ENCODE assay signal across 10 cellular contexts in genomic region chr19:7605490-7606222, GRCh38. TPM values are rescaled to one million over a fixed set of nuclear protein-coding genes. Genes with fewer than 3 reads are reported as not detected.
DNase-seq lines count a peak whose midpoint lies in the region; ATAC-seq lines count a peak whose summit lies in the region.
"Had no signal": no experiment of that assay in that cellular context is flagged by ENCODE, and none has a peak within 500 bp of the region (broad histone marks: within the 10 kb centered on the region; RNA-seq: fewer than 3 reads in every experiment).

No MANE protein-coding gene starts in this region.

- H4K8ac ChIP-seq in neuronal stem cell (ENCODE audit: low read depth, low read length): no peak overlapping the region

- ATAC-seq in HG03196 (IDR thresholded peaks at IDR 0.05; ENCODE audit: unreplicated experiment) (no peak), HG02970 (IDR thresholded peaks at IDR 0.05; ENCODE audit: low FRiP score, unreplicated experiment) (no peak), GM18867 (IDR thresholded peaks at IDR 0.05; ENCODE audit: unreplicated experiment) (no peak)

- no peaks in the 10 kb centered on the region for H3K27me3 ChIP-seq in neuronal stem cell (ENCODE audit: control insufficient read depth in 3 of 3, insufficient read depth in 3 of 3, low read depth in 1 of 3, low read length in 3 of 3)

- no peak overlapping the region for H2BK120ac ChIP-seq in neuronal stem cell (ENCODE audit: low read depth, low read length)

- no peak overlapping the region for H3K4ac ChIP-seq in neuronal stem cell (ENCODE audit: low read length)

- no CpG with 5 or more reads among the region's 14 CpGs for WGBS in neuronal stem cell (ENCODE audit: extremely low coverage in 2 of 2, insufficient read length in 2 of 2, insufficient replicate concordance in 1 of 2), 2 donors

- H3K4me2 ChIP-seq in neuronal stem cell (ENCODE audit: insufficient read depth, low read length, poor library complexity, severe bottlenecking): no peak overlapping the region

- H3K79me1 ChIP-seq in neuronal stem cell (ENCODE audit: low read depth, low read length): peaks cover 2% of the 10 kb centered on the region

- peaks cover 0 to 5% of the 10 kb centered on the region in 2 donors for H3K36me3 ChIP-seq in neuronal stem cell (replicated peaks in 1 of 2; ENCODE audit: control insufficient read depth in 2 of 2, insufficient read depth in 2 of 2, low read length in 2 of 2)

- H3K27me3 Mint-ChIP-seq in activated naive CD8-positive, alpha-beta T cell treated with anti-CD3 and anti-CD28 coated beads for 36 hours: peaks cover 12% of the 10 kb centered on the region
- H3K27me3 Mint-ChIP-seq: type B pancreatic cell had no signal

- no peak overlapping the region for H3K27ac ChIP-seq in neuronal stem cell (replicated peaks; ENCODE audit: low read length)

- no peak overlapping the region for H3K18ac ChIP-seq in neuronal stem cell (ENCODE audit: low read length)

- no peaks in the 10 kb centered on the region for H3K4me1 Mint-ChIP-seq in activated naive CD8-positive, alpha-beta T cell treated with anti-CD3 and anti-CD28 coated beads for 36 hours
- H3K4me1 Mint-ChIP-seq: B cell had no signal

- no peak overlapping the region for H2AFZ ChIP-seq in neuronal stem cell (ENCODE audit: low read length)

- peak overlapping the region; percentile 6 for H4K91ac ChIP-seq in neuronal stem cell (ENCODE audit: low read depth, low read length, poor library complexity)

- H2BK5ac ChIP-seq in neuronal stem cell (ENCODE audit: low read length): no peak overlapping the region

- no peak overlapping the region for H3K9ac ChIP-seq in neuronal stem cell (ENCODE audit: low read depth, low read length, poor library complexity)

- H2BK12ac ChIP-seq in neuronal stem cell (ENCODE audit: low read length): no peak overlapping the region

- no peaks in the 10 kb centered on the region for H3K36me3 Mint-ChIP-seq in activated naive CD8-positive, alpha-beta T cell treated with anti-CD3 and anti-CD28 coated beads for 36 hours

- no peak overlapping the region for H3K4me3 Mint-ChIP-seq in activated naive CD8-positive, alpha-beta T cell treated with anti-CD3 and anti-CD28 coated beads for 36 hours
- H3K4me3 Mint-ChIP-seq: B cell, type B pancreatic cell had no signal

- no peaks in the 10 kb centered on the region for H3K9me3 ChIP-seq in neuronal stem cell (replicated peaks in 1 of 2; ENCODE audit: control insufficient read depth in 2 of 2, insufficient read depth in 1 of 2, low read depth in 1 of 2, low read length in 2 of 2)

- H3K23ac ChIP-seq in neuronal stem cell (ENCODE audit: low read depth, low read length, poor library complexity): peak overlapping the region; percentile 2

- H3K4me3 ChIP-seq in neuronal stem cell (ENCODE audit: low read length in 2 of 2): no peak overlapping the region

- H3K27ac Mint-ChIP-seq in activated naive CD8-positive, alpha-beta T cell treated with anti-CD3 and anti-CD28 coated beads for 36 hours: no peak overlapping the region
- H3K27ac Mint-ChIP-seq: B cell, type B pancreatic cell had no signal

- H3K4me1 ChIP-seq in neuronal stem cell (ENCODE audit: control insufficient read depth in 2 of 2, insufficient read depth in 1 of 2, low read depth in 1 of 2, low read length in 2 of 2): no peaks in the 10 kb centered on the region

- no peak overlapping the region for H2AK5ac ChIP-seq in neuronal stem cell (ENCODE audit: low read depth, low read length)

- no peak overlapping the region for H3K14ac ChIP-seq in neuronal stem cell (ENCODE audit: low read length)

- no peak overlapping the region for H2BK15ac ChIP-seq in neuronal stem cell (ENCODE audit: low read length)

- H3K9me3 Mint-ChIP-seq in activated naive CD8-positive, alpha-beta T cell treated with anti-CD3 and anti-CD28 coated beads for 36 hours: peaks cover 2% of the 10 kb centered on the region
- H3K9me3 Mint-ChIP-seq: type B pancreatic cell had no signal

- peak; percentile 11 for DNase-seq in NCI-H748 (lab: John Stamatoyannopoulos, UW; ENCODE audit: unreplicated experiment)
- DNase-seq in NCI-H748 treated with DMSO at 0.1 percent for 48 hours (lab: John Stamatoyannopoulos, UW): no peak
- peak; percentile 34 to 61 for DNase-seq in NCI-H526 (lab: John Stamatoyannopoulos, UW)
- DNase-seq in activated naive CD8-positive, alpha-beta T cell treated with anti-CD3 and anti-CD28 coated beads for 36 hours: peak; percentile 55
- DNase-seq in neuronal stem cell (ENCODE audit: low spot score): no peak

RNA-seq across cellular contexts. Expression of gene CAMSAP3, which starts 10.0 kb away (rescaled TPM):
- total RNA-seq in activated naive CD8-positive, alpha-beta T cell treated with anti-CD3 and anti-CD28 coated beads for 36 hours: under 1 TPM; 0.50 to 0.52 TPM
- polyA plus RNA-seq in neuronal stem cell (2013, experiment 1 of 2): 13.7 TPM
- polyA plus RNA-seq in neuronal stem cell (2013, experiment 2 of 2): 14.1 TPM

RNA-seq across cellular contexts. Expression of gene XAB2, which starts 23.7 kb away (rescaled TPM):
- total RNA-seq in activated naive CD8-positive, alpha-beta T cell treated with anti-CD3 and anti-CD28 coated beads for 36 hours: 10 to 100 TPM; 44.0 to 45.8 TPM
- 25.9 TPM for polyA plus RNA-seq in neuronal stem cell (2013, experiment 1 of 2)
- polyA plus RNA-seq in neuronal stem cell (2013, experiment 2 of 2): 24.7 TPM

RNA-seq across cellular contexts. Expression of gene PET100, which starts 23.9 kb away (rescaled TPM):
- total RNA-seq in activated naive CD8-positive, alpha-beta T cell treated with anti-CD3 and anti-CD28 coated beads for 36 hours: 10 to 100 TPM; 83.7 to 86.0 TPM
- 591 TPM for polyA plus RNA-seq in neuronal stem cell (2013, experiment 1 of 2)
- polyA plus RNA-seq in neuronal stem cell (2013, experiment 2 of 2): 612 TPM

RNA-seq across cellular contexts. Expression of gene PCP2, which starts 27.9 kb away (rescaled TPM):
- total RNA-seq in activated naive CD8-positive, alpha-beta T cell treated with anti-CD3 and anti-CD28 coated beads for 36 hours: 1 to 10 TPM in 1 of 2 experiments, under 1 TPM in 1; 0.99 to 1.4 TPM
- not detected for polyA plus RNA-seq in neuronal stem cell (2013, experiment 1 of 2)
- not detected for polyA plus RNA-seq in neuronal stem cell (2013, experiment 2 of 2)

RNA-seq across cellular contexts. Expression of gene STXBP2, which starts 31.3 kb away (rescaled TPM):
- total RNA-seq in activated naive CD8-positive, alpha-beta T cell treated with anti-CD3 and anti-CD28 coated beads for 36 hours: 10 to 100 TPM; 73.3 to 73.5 TPM
- 15.8 TPM for polyA plus RNA-seq in neuronal stem cell (2013, experiment 1 of 2)
- polyA plus RNA-seq in neuronal stem cell (2013, experiment 2 of 2): 14.9 TPM

Comparison
In these comparisons a context has a peak if more than half of its experiments do, and no peak if none do; other contexts are left out.
1. DNase-seq: peak in NCI-H748 (single experiment), NCI-H526 (2 of 2) and activated naive CD8-positive, alpha-beta T cell treated with anti-CD3 and anti-CD28 coated beads for 36 hours (single experiment); none in NCI-H748 treated with DMSO at 0.1 percent for 48 hours (single experiment) and neuronal stem cell (single experiment).